ENCODE assay signal across 24 cellular contexts in genomic region chr9:28801144-28801799, GRCh38.
DNase-seq lines count a peak whose midpoint lies in the region; ATAC-seq and TF ChIP-seq lines count a peak whose summit lies in the region.
"Had no signal": no experiment of that assay in that cellular context is flagged by ENCODE, and none has a peak within 500 bp of the region (broad histone marks: within the 10 kb centered on the region; RNA-seq: fewer than 3 reads in every experiment).

No MANE protein-coding gene starts in this region.

- H3K9ac ChIP-seq in HCT116 (ENCODE audit: low read length), result no peak overlapping the region
- no peak overlapping the region for H3K9ac ChIP-seq in mammary epithelial cell (ENCODE audit: insufficient read depth, low read length)

- intact Hi-C loops in HCT116 (cut with micrococcal nuclease), result no loop called here
- intact Hi-C loops in mammary epithelial cell (cut with micrococcal nuclease), result no loop called here
- intact Hi-C loops in posterior cingulate gyrus (cut with DNase I), result no loop called here
- intact Hi-C loops in psoas muscle (cut with DNase I), result no loop called here
- intact Hi-C loops in sigmoid colon (cut with DNase I), result no loop called here

- H3K9me2 ChIP-seq in HCT116 (ENCODE audit: insufficient read depth), result no peaks in the 10 kb centered on the region

- dilution Hi-C loops in mammary epithelial cell (cut with HindIII; ENCODE audit: low sequenced_read_pairs), result no loop called here

- TF ChIP-seq CTCF in HCT116 (IDR thresholded peaks at IDR 0.05 in 2 of 3, conservative IDR thresholded peaks at IDR 0.05 in 1 of 3; ENCODE audit: borderline replicate concordance in 1 of 3, insufficient read depth in 1 of 3, low read depth in 2 of 3, low read length in 2 of 3) (no peak), mammary epithelial cell (conservative IDR thresholded peaks at IDR 0.05 in 1 of 2, IDR thresholded peaks at IDR 0.05 in 1 of 2; ENCODE audit: extremely low read depth in 1 of 2, insufficient read depth in 1 of 2, low read depth in 1 of 2, low read length in 2 of 2) (no peak), psoas muscle (IDR thresholded peaks at IDR 0.05) (no peak), sigmoid colon (IDR thresholded peaks at IDR 0.05) (no peak)

- BruUV-seq in HCT116 (replicated peaks; lab: Mats Ljungman, UMichigan), result no TSS peak
- no TSS peak for BruUV-seq in mammary epithelial cell (replicated peaks; lab: Mats Ljungman, UMichigan)

- H3K4me2 ChIP-seq in HCT116 (ENCODE audit: low read length) (no peak overlapping the region), mammary epithelial cell (ENCODE audit: insufficient read depth, low read depth, low read length) (peak overlapping the region; percentile 51)

- in situ Hi-C loops in mammary epithelial cell (cut with MboI; ENCODE audit: low sequenced_read_pairs in 2 of 2), result no loop called here

- POLR2A ChIA-PET in HCT116 (lab: Charles Lee), result no interaction called here

- H3K27ac ChIP-seq in HCT116 (ENCODE audit: low read depth, low read length) (no peak overlapping the region), mammary epithelial cell (ENCODE audit: insufficient read depth, low read depth, low read length) (no peak overlapping the region), psoas muscle (no peak overlapping the region), sigmoid colon (no peak overlapping the region)
- H3K27ac ChIP-seq: ascending aorta, gastrocnemius medialis, stomach, tibial nerve, VCaP had no signal

- H3K79me2 ChIP-seq in HCT116 (ENCODE audit: insufficient read depth, low read length) (no peaks in the 10 kb centered on the region), mammary epithelial cell (ENCODE audit: insufficient read depth, low read length) (no peaks in the 10 kb centered on the region)

- TF ChIP-seq RAD21 in HCT116 (IDR thresholded peaks at IDR 0.05; ENCODE audit: low read depth), result no peak

- H2AFZ ChIP-seq in HCT116 (ENCODE audit: low read depth, low read length, poor library complexity, severe bottlenecking) (no peak overlapping the region), mammary epithelial cell (ENCODE audit: low read depth, low read length) (no peak overlapping the region)

- H3K4me3 ChIP-seq in HCT116 (replicated peaks in 1 of 2; ENCODE audit: low read depth in 1 of 2, low read length in 2 of 2), result no peak overlapping the region
- no peak overlapping the region for H3K4me3 ChIP-seq in mammary epithelial cell (replicated peaks in 1 of 3; ENCODE audit: insufficient read depth in 1 of 3, low read depth in 2 of 3, low read length in 3 of 3)
- no peak overlapping the region for H3K4me3 ChIP-seq in psoas muscle
- no peak overlapping the region for H3K4me3 ChIP-seq in sigmoid colon
- H3K4me3 ChIP-seq: ascending aorta, gastrocnemius medialis, lung, stomach, tibial nerve had no signal

- TF ChIP-seq POLR2A in HCT116 (IDR thresholded peaks at IDR 0.05; ENCODE audit: borderline replicate concordance, extremely low read depth, insufficient read depth, insufficient read length), result no peak
- no peak for TF ChIP-seq POLR2A in sigmoid colon (IDR thresholded peaks at IDR 0.05)

- H3K27me3 ChIP-seq in HCT116 (ENCODE audit: insufficient read depth, low read length), result no peaks in the 10 kb centered on the region
- H3K27me3 ChIP-seq in mammary epithelial cell (ENCODE audit: insufficient read depth, low read length), result no peaks in the 10 kb centered on the region
- H3K27me3 ChIP-seq in psoas muscle (ENCODE audit: insufficient read depth in 3 of 3, low read length in 2 of 3), result no peaks in the 10 kb centered on the region
- H3K27me3 ChIP-seq in sigmoid colon, result no peaks in the 10 kb centered on the region
- H3K27me3 ChIP-seq: ascending aorta, gastrocnemius medialis, stomach, tibial nerve had no signal

- H3K36me3 ChIP-seq in HCT116 (ENCODE audit: control insufficient read depth in 1 of 2, insufficient read depth in 2 of 2, low read length in 2 of 2), result no peaks in the 10 kb centered on the region
- no peaks in the 10 kb centered on the region for H3K36me3 ChIP-seq in mammary epithelial cell (ENCODE audit: insufficient read depth, low read length)
- no peaks in the 10 kb centered on the region for H3K36me3 ChIP-seq in psoas muscle (ENCODE audit: insufficient read depth in 1 of 2, low read depth in 1 of 2)
- no peaks in the 10 kb centered on the region for H3K36me3 ChIP-seq in sigmoid colon
- H3K36me3 ChIP-seq: ascending aorta, gastrocnemius medialis, stomach, tibial nerve had no signal

- no peak for TF ChIP-seq EP300 in sigmoid colon (IDR thresholded peaks at IDR 0.05)

- DNase-seq in HCT116 (ENCODE audit: low read depth, low spot score) (no peak), NCI-H69 (lab: John Stamatoyannopoulos, UW) (peak; percentile 63), mammary epithelial cell (peak; percentile 69), kidney tubule cell (ENCODE audit: low spot score) (peak; percentile 82), posterior cingulate gyrus (no peak), psoas muscle (no peak), sigmoid colon (no peak)
- DNase-seq: activated CD4-positive, alpha-beta T cell treated with anti-CD3 and anti-CD28 coated beads, Interleukin-2, amount 50 U/mL, for 1 hour; activated CD8-positive, alpha-beta memory T cell treated with anti-CD3 and anti-CD28 coated beads, Interleukin-2, amount 10 ng/mL, durations not matched to agents 7 days and 5 days; effector CD4-positive, alpha-beta T cell; EL; gastrocnemius medialis; islet precursor cell; NCI-H1417 treated with DMSO at 0.1 percent for 48 hours; RPMI8226; stimulated activated CD8-positive, alpha-beta memory T cell treated with anti-CD3 and anti-CD28 coated beads, Interleukin-4, amount 100 ng/mL, for 48 hours; stomach had no signal

- H3K4me1 ChIP-seq in HCT116 (ENCODE audit: control insufficient read depth in 1 of 2, insufficient read depth in 2 of 2, low read length in 2 of 2) (peaks cover 0 to 4% of the 10 kb centered on the region in 2 experiments; a peak in 1 of 4 replicates), mammary epithelial cell (ENCODE audit: insufficient read depth, low read length) (peaks cover 10% of the 10 kb centered on the region), psoas muscle (no peaks in the 10 kb centered on the region), sigmoid colon (no peaks in the 10 kb centered on the region)
- H3K4me1 ChIP-seq: ascending aorta, gastrocnemius medialis, stomach, tibial nerve had no signal

- RAD21 ChIA-PET in HCT116 (lab: Charles Lee; ENCODE audit: low non-redundant PET in 1 of 2, low total read pairs in 2 of 2, uncharacterized antibody in 2 of 2, unreplicated experiment in 2 of 2), result no interaction called here

- CTCF ChIA-PET in HCT116 (lab: Charles Lee), result no interaction called here
- CTCF ChIA-PET in mammary epithelial cell (lab: Charles Lee; ENCODE audit: low non-redundant PET), result no interaction called here

- WGBS in mammary epithelial cell (ENCODE audit: low coverage, missing lambda C conversion rate), result 14% methylated on average over 1 of the region's 1 CpG
- WGBS in psoas muscle, 3 donors, result 79 to 84% (median 80%) methylated on average over 1 of the region's 1 CpG
- WGBS in sigmoid colon, 2 donors, result 80 to 92% methylated on average over 1 of the region's 1 CpG

- ATAC-seq in HCT116 (peak; percentile 46; the same call in 1 of the 2 replicates), GM19324 (IDR thresholded peaks at IDR 0.05; ENCODE audit: low FRiP score, unreplicated experiment) (no peak), psoas muscle (no peak)
- ATAC-seq: activated CD8-positive, alpha-beta memory T cell treated with anti-CD3 and anti-CD28 coated beads, Interleukin-2, amount 10 ng/mL, durations not matched to agents 7 days and 5 days; activated naive CD4-positive, alpha-beta T cell treated with anti-CD3 and anti-CD28 coated beads, Interleukin-2, amount 50 U/mL, for 72 hours; esophagus mucosa; gastrocnemius medialis had no signal

- H3K9me3 ChIP-seq in HCT116 (ENCODE audit: control insufficient read depth in 1 of 2, insufficient read depth in 1 of 2, low read depth in 1 of 2, low read length in 2 of 2), result no peaks in the 10 kb centered on the region; a peak in 1 of 4 replicates
- no peaks in the 10 kb centered on the region for H3K9me3 ChIP-seq in mammary epithelial cell (replicated peaks; ENCODE audit: insufficient read depth, low read length)
- no peaks in the 10 kb centered on the region for H3K9me3 ChIP-seq in psoas muscle
- no peaks in the 10 kb centered on the region for H3K9me3 ChIP-seq in sigmoid colon
- H3K9me3 ChIP-seq: ascending aorta, gastrocnemius medialis, stomach, tibial nerve had no signal

- H4K20me1 ChIP-seq in HCT116 (ENCODE audit: insufficient read depth), result no peaks in the 10 kb centered on the region
- H4K20me1 ChIP-seq in mammary epithelial cell (ENCODE audit: insufficient read depth, low read length), result no peaks in the 10 kb centered on the region

TF ChIP-seq in HCT116, 20 proteins besides CTCF, POLR2A, EP300 and RAD21:
- TF ChIP-seq FOSL1 (IDR thresholded peaks at IDR 0.05; ENCODE audit: low read depth), result no peak
- no peak for TF ChIP-seq SP1 (IDR thresholded peaks at IDR 0.05; ENCODE audit: low read depth)
- no peak for TF ChIP-seq JUND (IDR thresholded peaks at IDR 0.05)
- no peak for TF ChIP-seq CEBPB (IDR thresholded peaks at IDR 0.05; ENCODE audit: low read depth)
- TF ChIP-seq EZH2phosphoT487 (IDR thresholded peaks at IDR 0.05; ENCODE audit: borderline replicate concordance), result no peak
- TF ChIP-seq TCF7L2 (IDR thresholded peaks at IDR 0.05; ENCODE audit: borderline replicate concordance, extremely low read depth, insufficient read depth, insufficient read length), result no peak
- TF ChIP-seq CBX3 (IDR thresholded peaks at IDR 0.05; ENCODE audit: low read depth), result no peak
- TF ChIP-seq ZNF274 (IDR thresholded peaks at IDR 0.05; ENCODE audit: low read depth, low read length), result no peak
- no peak for TF ChIP-seq EZH2 (IDR thresholded peaks at IDR 0.05)
- no peak for TF ChIP-seq ZFX (IDR thresholded peaks at IDR 0.05)

Comparison
In these comparisons a context has a peak if more than half of its experiments do, and no peak if none do; other contexts are left out.
1. DNase-seq: peak in NCI-H69 (single experiment), mammary epithelial cell (single experiment) and kidney tubule cell (single experiment); none in HCT116 (single experiment), posterior cingulate gyrus (0 of 10), psoas muscle (0 of 2) and sigmoid colon (single experiment).